Comparison of ENCODE assay signal across 22 cellular contexts in the genomic region with DNA sequence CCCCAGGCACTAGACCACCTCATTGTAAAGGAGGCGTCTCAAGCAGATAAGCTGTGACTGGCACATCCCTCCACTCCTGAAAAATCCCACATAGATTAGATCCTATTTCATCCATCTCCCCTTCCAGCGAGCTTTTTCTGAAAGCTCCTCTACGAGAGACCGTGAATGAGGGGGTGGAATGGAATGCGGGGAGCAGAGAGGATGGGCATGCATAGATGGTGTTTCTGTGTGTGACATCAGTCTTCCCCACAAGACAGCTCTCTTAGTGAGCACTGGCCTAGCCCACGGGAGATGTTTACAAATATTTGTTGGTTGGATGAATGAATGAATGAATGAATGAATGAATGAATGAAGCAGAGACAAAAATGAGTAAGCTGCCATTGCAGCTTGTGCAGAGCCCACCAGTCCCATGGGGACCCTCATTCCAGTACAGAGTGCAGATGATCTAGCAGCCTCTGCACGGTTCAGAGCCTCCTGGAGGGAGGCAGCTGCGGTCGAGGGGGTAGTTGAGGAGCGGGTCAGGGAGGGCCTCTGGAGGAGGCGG.
"Had no signal": no experiment of that assay in that cellular context is flagged by ENCODE, and none has a peak within 500 bp of the region (broad histone marks: within the 10 kb centered on the region; RNA-seq: fewer than 3 reads in every experiment).

No MANE protein-coding gene starts in this region.

- H3K36me3 ChIP-seq: colonic mucosa, esophagus squamous epithelium, heart right ventricle, lower lobe of right lung, sigmoid colon, spleen, tibial artery had no signal

- ATAC-seq: heart right ventricle; left ventricle myocardium superior; lower lobe of right lung; natural killer cell; psoas muscle; right cardiac atrium; stimulated activated memory B cell treated with anti-CD40 and anti-IgM and Interleukin-4, amounts not matched to agents 10 μg/mL and 1 μg/mL and 100 μg/mL, for 72 hours; stimulated activated naive CD8-positive, alpha-beta T cell treated with anti-CD3 and anti-CD28 coated beads, Interleukin-15, Interleukin-2, amounts not matched to agents 100 U/mL and 50 U/mL, for 24 hours had no signal

- FAIRE-seq: keratinocyte had no signal

- H3K27me3 ChIP-seq: colonic mucosa, testis had no signal

- H3K9me3 ChIP-seq: colonic mucosa, lower lobe of right lung, psoas muscle, sigmoid colon, spleen, testis had no signal

- H3K4me3 ChIP-seq: colonic mucosa, esophagus squamous epithelium, heart right ventricle, lower lobe of right lung, psoas muscle, sigmoid colon, skin epidermis, spleen, testis, tibial artery had no signal

- H3K27ac ChIP-seq: colonic mucosa, esophagus squamous epithelium, heart right ventricle, lower lobe of right lung, psoas muscle, sigmoid colon, skin epidermis, spleen, testis, tibial artery had no signal

- DNase-seq: colonic mucosa; effector memory CD4-positive, alpha-beta T cell; erythroblast; esophagus squamous epithelium; foreskin melanocyte; glutamatergic neuron; heart right ventricle; left ventricle myocardium superior; natural killer cell; psoas muscle; right cardiac atrium; sigmoid colon; spleen; stimulated activated CD4-positive, alpha-beta T cell treated with anti-CD3 and anti-CD28 coated beads, Interleukin-4, amount 100 ng/mL, for 4 hours; stimulated activated naive CD8-positive, alpha-beta T cell treated with anti-CD3 and anti-CD28 coated beads, Interleukin-15, Interleukin-2, amounts not matched to agents 100 U/mL and 50 U/mL, for 24 hours; substantia nigra; testis; tibial artery had no signal

- H3K4me1 ChIP-seq: colonic mucosa, lower lobe of right lung, psoas muscle, sigmoid colon, testis, tibial artery had no signal
